Comparison of ENCODE assay signal across 8 cellular contexts in the genomic region with DNA sequence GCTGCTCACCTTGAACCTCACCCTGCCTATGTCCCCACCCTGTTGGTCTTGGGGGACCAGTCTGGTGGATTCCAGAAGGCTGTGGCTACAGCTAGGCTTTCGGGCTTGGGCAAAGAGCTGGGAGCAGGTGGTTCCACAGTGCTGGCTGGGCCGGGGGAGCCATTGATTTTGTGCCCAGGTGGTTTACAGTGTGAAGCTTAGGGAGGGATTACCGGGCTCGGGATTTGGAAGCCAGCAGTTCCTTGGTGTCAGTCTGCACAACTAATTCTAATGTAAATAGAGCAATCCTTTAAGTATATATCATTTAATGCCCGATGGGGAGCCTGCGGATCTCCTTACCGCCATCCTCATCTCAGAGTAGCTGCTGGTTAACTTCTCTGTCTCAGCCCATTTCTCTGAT. TPM values are rescaled to one million over a fixed set of nuclear protein-coding genes. Genes with fewer than 3 reads are reported as not detected.
"Had no signal": no experiment of that assay in that cellular context is flagged by ENCODE, and none has a peak within 500 bp of the region (broad histone marks: within the 10 kb centered on the region; RNA-seq: fewer than 3 reads in every experiment).

No MANE protein-coding gene starts in this region.

- H3K4me3 Mint-ChIP-seq: GM23338 had no signal

- H3K4me3 ChIP-seq: GM23338, K562 had no signal

- H3K4me2 ChIP-seq: GM23338 had no signal

- H2AFZ ChIP-seq: GM23338 had no signal

- DNase-seq: H7, HCEC 1CT, IMR-90, KG1 had no signal

- H3K27ac Mint-ChIP-seq: GM23338 had no signal

- H3K27ac ChIP-seq: HL-60 had no signal

- ATAC-seq: GM23338, K562 had no signal

RNA-seq across cellular contexts. Expression of a gene that starts 38.2 kb away (rescaled TPM):
- total RNA-seq: HT1080, IMR-90 had no signal
